ENCODE assay signal across 20 cellular contexts in the genomic region with DNA sequence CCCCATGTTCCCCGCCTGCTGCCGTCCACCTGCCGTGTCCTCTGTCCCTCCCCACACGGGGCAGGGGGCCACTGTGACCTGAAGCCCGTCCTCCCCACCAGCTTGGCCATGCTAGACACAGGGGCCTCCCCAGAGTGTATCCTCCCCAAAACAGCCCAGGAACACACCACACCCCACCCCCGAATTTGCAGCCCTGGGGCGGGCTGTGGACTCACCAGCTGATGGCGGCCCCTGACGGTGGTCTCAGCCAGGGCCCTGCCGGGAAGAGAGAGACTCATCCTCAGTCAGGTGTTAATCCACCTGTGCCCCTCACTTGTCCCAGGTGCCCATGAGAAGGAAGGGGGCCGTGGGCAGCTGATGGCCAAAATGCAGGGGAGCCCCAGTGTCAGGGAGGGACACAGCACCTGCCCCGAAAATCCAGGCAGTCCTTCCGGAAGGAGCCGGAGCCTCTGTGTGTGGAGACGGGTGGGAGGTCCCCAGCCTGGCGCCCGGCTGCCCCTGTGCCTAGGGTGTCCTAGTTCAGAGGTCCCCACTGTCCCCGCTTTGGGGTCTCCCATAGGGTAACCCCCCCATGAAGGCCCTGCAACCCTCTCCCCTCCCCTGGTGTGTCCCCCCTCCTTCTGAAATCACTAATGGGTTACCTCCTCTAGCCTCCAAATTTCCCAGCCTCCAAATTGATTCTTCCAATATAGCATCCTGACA. TPM values are rescaled to one million over a fixed set of nuclear protein-coding genes. Genes with fewer than 3 reads are reported as not detected.
DNase-seq lines count a peak whose midpoint lies in the region; ATAC-seq, FAIRE-seq and TF ChIP-seq lines count a peak whose summit lies in the region.
"Had no signal": no experiment of that assay in that cellular context is flagged by ENCODE, and none has a peak within 500 bp of the region (broad histone marks: within the 10 kb centered on the region; RNA-seq: fewer than 3 reads in every experiment).

No MANE protein-coding gene starts in this region.

- TF ChIP-seq CTCF in RWPE1 (conservative IDR thresholded peaks at IDR 0.05; ENCODE audit: low read depth), result no peak
- TF ChIP-seq CTCF in upper lobe of right lung (IDR thresholded peaks at IDR 0.05), result no peak

- peak overlapping the region; percentile 89 for H3K4me2 ChIP-seq in BLaER1

- no peak for TF ChIP-seq POLR2A in GM12892 (IDR thresholded peaks at IDR 0.05; ENCODE audit: low read depth, low read length)

- CTCF ChIA-PET in RWPE1 (lab: Yijun Ruan, JAX), result interaction anchor here (0.6 to 0.7 kb wide), 2 partner anchors 30 to 90 kb away, joined by 3 to 5 read pairs; no protein-coding TSS in a partner anchor

- no peak overlapping the region for H3K4me3 ChIP-seq in BLaER1
- H3K4me3 ChIP-seq in upper lobe of right lung, result no peak overlapping the region
- H3K4me3 ChIP-seq: A549 had no signal

- H3K27me3 ChIP-seq in BLaER1 (peaks cover 22% of the 10 kb centered on the region; the same call in 1 of the 2 replicates), upper lobe of right lung (peaks cover 33% of the 10 kb centered on the region)

- H3K9ac ChIP-seq in BLaER1, result no peak overlapping the region

- no peaks in the 10 kb centered on the region for H4K20me1 ChIP-seq in BLaER1

- H3K36me3 ChIP-seq in BLaER1 (no peaks in the 10 kb centered on the region), upper lobe of right lung (no peaks in the 10 kb centered on the region)

- intact Hi-C loops in upper lobe of right lung (cut with DNase I), result no loop called here

- H3K9me3 ChIP-seq in BLaER1 (peaks cover 31% of the 10 kb centered on the region), upper lobe of right lung (no peaks in the 10 kb centered on the region)

- POLR2A ChIA-PET in RWPE1 (lab: Yijun Ruan, JAX; ENCODE audit: low non-redundant PET), result no interaction called here

- DNase-seq in GM12892 (ENCODE audit: insufficient read length) (peak; percentile 19), RWPE1 (ENCODE audit: low spot score) (no peak), upper lobe of right lung (no peak), midbrain (lab: John Stamatoyannopoulos, UW) (no peak)
- DNase-seq in activated CD4-positive, alpha-beta T cell treated with anti-CD3 and anti-CD28 coated beads, Interleukin-2, amount 50 U/mL, for 4 hours, result no peak
- DNase-seq: Calu3, DMS153, Kasumi-1, NCI-H1105, NCI-H146, NCI-H1930, NCI-H2107, NCI-H446 treated with DMSO at 0.1 percent for 48 hours, RPMI8226, SHP77 treated with DMSO at 0.1 percent for 48 hours, SW 1271 had no signal

- peak; percentile 11 for ATAC-seq in upper lobe of right lung
- ATAC-seq in HG02759 (IDR thresholded peaks at IDR 0.05; ENCODE audit: unreplicated experiment), result no peak

- FAIRE-seq in GM12892 (lab: Jason Lieb, UNC), result no peak
- FAIRE-seq: A549, H1 had no signal

- H3K27ac ChIP-seq in BLaER1 (no peak overlapping the region), RWPE1 (peak overlapping the region; percentile 85; the same call in 1 of the 2 replicates), upper lobe of right lung (no peak overlapping the region)
- H3K27ac ChIP-seq: A549 had no signal

- peaks cover 19% of the 10 kb centered on the region for H3K4me1 ChIP-seq in BLaER1
- no peaks in the 10 kb centered on the region for H3K4me1 ChIP-seq in upper lobe of right lung

RNA-seq across cellular contexts. Expression of gene TCF3, which starts 39.3 kb away (rescaled TPM):
- 122 TPM for polyA plus RNA-seq in GM12892 (2012; ENCODE audit: missing spikeins)
- 43.2 TPM for total RNA-seq in upper lobe of right lung
